In the genomic region with DNA sequence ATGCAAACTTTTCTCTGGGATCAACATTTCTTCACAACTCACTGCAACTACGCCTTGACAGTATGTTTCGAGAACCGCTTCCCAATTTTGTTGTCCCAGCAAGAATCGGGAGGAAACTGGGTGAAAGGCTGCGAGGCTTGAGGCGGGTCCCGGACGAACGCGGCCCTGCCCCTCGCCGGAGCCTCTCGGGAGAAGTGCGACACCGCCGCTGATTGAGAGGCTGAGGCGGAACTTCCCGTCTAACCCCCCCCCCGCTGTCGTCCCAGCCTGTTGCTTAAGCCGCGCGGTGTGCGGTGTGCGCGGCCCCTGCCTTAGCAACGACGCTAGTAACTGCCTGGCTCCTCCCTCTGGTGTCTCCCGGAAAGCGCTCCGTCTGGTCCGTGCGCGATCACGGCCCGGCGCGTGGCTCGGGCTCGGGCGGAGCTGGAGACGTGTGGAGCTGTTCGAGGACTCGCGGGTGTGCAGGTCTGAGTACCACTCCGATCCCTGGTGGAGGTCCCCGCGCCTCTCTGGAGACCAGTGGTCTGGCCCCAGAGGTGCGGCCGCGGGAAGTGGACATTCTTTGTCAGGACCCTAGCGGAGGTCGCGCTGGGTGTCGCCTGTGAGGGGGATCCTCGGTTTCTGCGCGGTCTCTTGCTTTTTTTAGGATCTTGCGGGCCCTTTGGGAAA, we compare ENCODE assay signal across 1 cellular context.
TF ChIP-seq lines count a peak whose summit lies in the region.

A gene with protein sequence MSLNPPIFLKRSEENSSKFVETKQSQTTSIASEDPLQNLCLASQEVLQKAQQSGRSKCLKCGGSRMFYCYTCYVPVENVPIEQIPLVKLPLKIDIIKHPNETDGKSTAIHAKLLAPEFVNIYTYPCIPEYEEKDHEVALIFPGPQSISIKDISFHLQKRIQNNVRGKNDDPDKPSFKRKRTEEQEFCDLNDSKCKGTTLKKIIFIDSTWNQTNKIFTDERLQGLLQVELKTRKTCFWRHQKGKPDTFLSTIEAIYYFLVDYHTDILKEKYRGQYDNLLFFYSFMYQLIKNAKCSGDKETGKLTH (plus strand): TSS at position 391 of the 669 bp plus-strand sequence. CDS start 4,120 bp downstream, outside the sequence.
A gene with protein sequence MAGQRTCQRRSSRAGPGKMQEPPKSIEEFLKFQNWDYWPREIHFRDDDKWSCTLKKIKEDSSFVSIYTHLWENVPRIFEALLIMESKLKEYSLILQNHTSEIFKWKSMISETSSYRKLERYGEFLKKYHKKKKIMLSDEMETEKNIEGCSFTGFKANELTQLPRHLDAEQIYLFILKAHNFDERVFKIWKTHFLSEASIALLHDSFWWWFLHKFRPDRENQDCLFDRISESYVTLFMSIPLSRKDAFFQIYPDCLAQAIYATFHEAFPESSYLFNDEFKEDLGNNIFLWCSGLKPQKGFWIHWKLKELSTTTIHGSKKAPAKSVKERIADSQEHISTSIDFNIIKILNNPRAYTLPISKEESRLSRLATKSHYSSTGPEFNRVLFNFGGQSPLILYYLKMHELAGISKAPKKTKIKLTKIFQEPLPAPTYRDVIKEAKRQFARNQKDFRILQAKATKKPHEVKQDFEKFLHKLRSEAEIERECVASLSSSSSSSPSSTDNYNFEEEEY (minus strand): TSS at position 161 of the 669 bp plus-strand sequence. CDS start 5,647 bp downstream, outside the sequence.

TF ChIP-seq in H1, 55 proteins besides CTCF, POLR2A, EP300 and RAD21:
- TF ChIP-seq POLR2AphosphoS5 (IDR thresholded peaks at IDR 0.05; ENCODE audit: low read depth, low read length) (peak; percentile 91), GTF2F1 (IDR thresholded peaks at IDR 0.05; ENCODE audit: borderline replicate concordance, low read depth, low read length) (0 out of 2 replicates have a peak, but pooled peaks have one; percentile 38), YY1 (IDR thresholded peaks at IDR 0.05; ENCODE audit: low read depth, low read length) (0 out of 2 replicates have a peak, but pooled peaks have one; percentile 8), TAF1 (IDR thresholded peaks at IDR 0.05; ENCODE audit: low read depth, low read length) (peak; percentile 91), RBBP5 (IDR thresholded peaks at IDR 0.05; ENCODE audit: borderline replicate concordance, low read depth, low read length) (peak; percentile 95), E2F6 (IDR thresholded peaks at IDR 0.05) (peak; percentile 76), SP4 (IDR thresholded peaks at IDR 0.05; ENCODE audit: low read length) (0 out of 2 replicates have a peak, but pooled peaks have one; percentile 21), KDM4A (IDR thresholded peaks at IDR 0.05; ENCODE audit: low read depth, low read length, severe bottlenecking) (peak; percentile 91), NANOG (IDR thresholded peaks at IDR 0.05; ENCODE audit: insufficient read depth, low read depth, low read length, poor library complexity, severe bottlenecking) (no peak), KDM5A (IDR thresholded peaks at IDR 0.05; ENCODE audit: low read length) (peak; percentile 72; the same call in 1 of the 2 replicates), CEBPB (IDR thresholded peaks at IDR 0.05; ENCODE audit: low read depth, low read length) (peak; percentile 95), FOSL1 (IDR thresholded peaks at IDR 0.05; ENCODE audit: insufficient read depth, low read depth, low read length) (no peak), TBP (IDR thresholded peaks at IDR 0.05; ENCODE audit: low read depth, low read length) (peak; percentile 85), BACH1 (IDR thresholded peaks at IDR 0.05; ENCODE audit: low read length) (peak; percentile 87), KDM1A (IDR thresholded peaks at IDR 0.05; ENCODE audit: borderline replicate concordance, low read length) (peak; percentile 54; the same call in 1 of the 2 replicates), TEAD4 (IDR thresholded peaks at IDR 0.05; ENCODE audit: low read depth, low read length) (0 out of 2 replicates have a peak, but pooled peaks have one; percentile 5), TAF7 (optimal IDR thresholded peaks at IDR 0.05; ENCODE audit: borderline replicate concordance, low read depth, low read length) (peak; percentile 11), HDAC2 (IDR thresholded peaks at IDR 0.05; ENCODE audit: borderline replicate concordance in 1 of 2, low read depth in 2 of 2, low read length in 2 of 2) (peak; percentile 92 to 97; a peak in 3 of 4 replicates), ASH2L (IDR thresholded peaks at IDR 0.05; ENCODE audit: low read length) (peak; percentile 99), SP1 (IDR thresholded peaks at IDR 0.05; ENCODE audit: low read depth, low read length) (no peak; the same call in 1 of the 2 replicates), JUN (IDR thresholded peaks at IDR 0.05; ENCODE audit: low read depth, low read length) (no peak), SIN3A (conservative IDR thresholded peaks at IDR 0.05 in 1 of 2, IDR thresholded peaks at IDR 0.05 in 1 of 2; ENCODE audit: low read depth in 1 of 2, low read length in 2 of 2) (peak; percentile 29 to 96; a peak in 2 of 4 replicates), CTBP2 (IDR thresholded peaks at IDR 0.05; ENCODE audit: borderline replicate concordance, insufficient read depth, insufficient read length, low read length) (peak; percentile 71), SRF (IDR thresholded peaks at IDR 0.05; ENCODE audit: low read depth, low read length) (no peak), GABPA (IDR thresholded peaks at IDR 0.05; ENCODE audit: borderline replicate concordance, insufficient read depth, low read length) (peak; percentile 77; the same call in 1 of the 2 replicates), EZH2 (IDR thresholded peaks at IDR 0.05; ENCODE audit: low read depth, low read length, severe bottlenecking) (no peak), CREB1 (IDR thresholded peaks at IDR 0.05) (peak; percentile 79), SUZ12 (IDR thresholded peaks at IDR 0.05; ENCODE audit: low read length) (no peak), CHD2 (IDR thresholded peaks at IDR 0.05; ENCODE audit: low read length) (peak; percentile 85), JUND (IDR thresholded peaks at IDR 0.05; ENCODE audit: low read length) (peak; percentile 9; the same call in 1 of the 2 replicates), BRCA1 (IDR thresholded peaks at IDR 0.05; ENCODE audit: low read depth, low read length) (peak; percentile 70), PHF8 (conservative IDR thresholded peaks at IDR 0.05; ENCODE audit: low read depth, low read length) (peak; percentile 93)
- TF ChIP-seq, protein P1, sequence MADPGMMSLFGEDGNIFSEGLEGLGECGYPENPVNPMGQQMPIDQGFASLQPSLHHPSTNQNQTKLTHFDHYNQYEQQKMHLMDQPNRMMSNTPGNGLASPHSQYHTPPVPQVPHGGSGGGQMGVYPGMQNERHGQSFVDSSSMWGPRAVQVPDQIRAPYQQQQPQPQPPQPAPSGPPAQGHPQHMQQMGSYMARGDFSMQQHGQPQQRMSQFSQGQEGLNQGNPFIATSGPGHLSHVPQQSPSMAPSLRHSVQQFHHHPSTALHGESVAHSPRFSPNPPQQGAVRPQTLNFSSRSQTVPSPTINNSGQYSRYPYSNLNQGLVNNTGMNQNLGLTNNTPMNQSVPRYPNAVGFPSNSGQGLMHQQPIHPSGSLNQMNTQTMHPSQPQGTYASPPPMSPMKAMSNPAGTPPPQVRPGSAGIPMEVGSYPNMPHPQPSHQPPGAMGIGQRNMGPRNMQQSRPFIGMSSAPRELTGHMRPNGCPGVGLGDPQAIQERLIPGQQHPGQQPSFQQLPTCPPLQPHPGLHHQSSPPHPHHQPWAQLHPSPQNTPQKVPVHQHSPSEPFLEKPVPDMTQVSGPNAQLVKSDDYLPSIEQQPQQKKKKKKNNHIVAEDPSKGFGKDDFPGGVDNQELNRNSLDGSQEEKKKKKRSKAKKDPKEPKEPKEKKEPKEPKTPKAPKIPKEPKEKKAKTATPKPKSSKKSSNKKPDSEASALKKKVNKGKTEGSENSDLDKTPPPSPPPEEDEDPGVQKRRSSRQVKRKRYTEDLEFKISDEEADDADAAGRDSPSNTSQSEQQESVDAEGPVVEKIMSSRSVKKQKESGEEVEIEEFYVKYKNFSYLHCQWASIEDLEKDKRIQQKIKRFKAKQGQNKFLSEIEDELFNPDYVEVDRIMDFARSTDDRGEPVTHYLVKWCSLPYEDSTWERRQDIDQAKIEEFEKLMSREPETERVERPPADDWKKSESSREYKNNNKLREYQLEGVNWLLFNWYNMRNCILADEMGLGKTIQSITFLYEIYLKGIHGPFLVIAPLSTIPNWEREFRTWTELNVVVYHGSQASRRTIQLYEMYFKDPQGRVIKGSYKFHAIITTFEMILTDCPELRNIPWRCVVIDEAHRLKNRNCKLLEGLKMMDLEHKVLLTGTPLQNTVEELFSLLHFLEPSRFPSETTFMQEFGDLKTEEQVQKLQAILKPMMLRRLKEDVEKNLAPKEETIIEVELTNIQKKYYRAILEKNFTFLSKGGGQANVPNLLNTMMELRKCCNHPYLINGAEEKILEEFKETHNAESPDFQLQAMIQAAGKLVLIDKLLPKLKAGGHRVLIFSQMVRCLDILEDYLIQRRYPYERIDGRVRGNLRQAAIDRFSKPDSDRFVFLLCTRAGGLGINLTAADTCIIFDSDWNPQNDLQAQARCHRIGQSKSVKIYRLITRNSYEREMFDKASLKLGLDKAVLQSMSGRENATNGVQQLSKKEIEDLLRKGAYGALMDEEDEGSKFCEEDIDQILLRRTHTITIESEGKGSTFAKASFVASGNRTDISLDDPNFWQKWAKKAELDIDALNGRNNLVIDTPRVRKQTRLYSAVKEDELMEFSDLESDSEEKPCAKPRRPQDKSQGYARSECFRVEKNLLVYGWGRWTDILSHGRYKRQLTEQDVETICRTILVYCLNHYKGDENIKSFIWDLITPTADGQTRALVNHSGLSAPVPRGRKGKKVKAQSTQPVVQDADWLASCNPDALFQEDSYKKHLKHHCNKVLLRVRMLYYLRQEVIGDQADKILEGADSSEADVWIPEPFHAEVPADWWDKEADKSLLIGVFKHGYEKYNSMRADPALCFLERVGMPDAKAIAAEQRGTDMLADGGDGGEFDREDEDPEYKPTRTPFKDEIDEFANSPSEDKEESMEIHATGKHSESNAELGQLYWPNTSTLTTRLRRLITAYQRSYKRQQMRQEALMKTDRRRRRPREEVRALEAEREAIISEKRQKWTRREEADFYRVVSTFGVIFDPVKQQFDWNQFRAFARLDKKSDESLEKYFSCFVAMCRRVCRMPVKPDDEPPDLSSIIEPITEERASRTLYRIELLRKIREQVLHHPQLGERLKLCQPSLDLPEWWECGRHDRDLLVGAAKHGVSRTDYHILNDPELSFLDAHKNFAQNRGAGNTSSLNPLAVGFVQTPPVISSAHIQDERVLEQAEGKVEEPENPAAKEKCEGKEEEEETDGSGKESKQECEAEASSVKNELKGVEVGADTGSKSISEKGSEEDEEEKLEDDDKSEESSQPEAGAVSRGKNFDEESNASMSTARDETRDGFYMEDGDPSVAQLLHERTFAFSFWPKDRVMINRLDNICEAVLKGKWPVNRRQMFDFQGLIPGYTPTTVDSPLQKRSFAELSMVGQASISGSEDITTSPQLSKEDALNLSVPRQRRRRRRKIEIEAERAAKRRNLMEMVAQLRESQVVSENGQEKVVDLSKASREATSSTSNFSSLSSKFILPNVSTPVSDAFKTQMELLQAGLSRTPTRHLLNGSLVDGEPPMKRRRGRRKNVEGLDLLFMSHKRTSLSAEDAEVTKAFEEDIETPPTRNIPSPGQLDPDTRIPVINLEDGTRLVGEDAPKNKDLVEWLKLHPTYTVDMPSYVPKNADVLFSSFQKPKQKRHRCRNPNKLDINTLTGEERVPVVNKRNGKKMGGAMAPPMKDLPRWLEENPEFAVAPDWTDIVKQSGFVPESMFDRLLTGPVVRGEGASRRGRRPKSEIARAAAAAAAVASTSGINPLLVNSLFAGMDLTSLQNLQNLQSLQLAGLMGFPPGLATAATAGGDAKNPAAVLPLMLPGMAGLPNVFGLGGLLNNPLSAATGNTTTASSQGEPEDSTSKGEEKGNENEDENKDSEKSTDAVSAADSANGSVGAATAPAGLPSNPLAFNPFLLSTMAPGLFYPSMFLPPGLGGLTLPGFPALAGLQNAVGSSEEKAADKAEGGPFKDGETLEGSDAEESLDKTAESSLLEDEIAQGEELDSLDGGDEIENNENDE (IDR thresholded peaks at IDR 0.05; ENCODE audit: insufficient replicate concordance, low read length): peak; percentile 49
- TF ChIP-seq, protein P2, sequence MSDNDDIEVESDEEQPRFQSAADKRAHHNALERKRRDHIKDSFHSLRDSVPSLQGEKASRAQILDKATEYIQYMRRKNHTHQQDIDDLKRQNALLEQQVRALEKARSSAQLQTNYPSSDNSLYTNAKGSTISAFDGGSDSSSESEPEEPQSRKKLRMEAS (IDR thresholded peaks at IDR 0.05): peak; percentile 94
